In the genomic region with DNA sequence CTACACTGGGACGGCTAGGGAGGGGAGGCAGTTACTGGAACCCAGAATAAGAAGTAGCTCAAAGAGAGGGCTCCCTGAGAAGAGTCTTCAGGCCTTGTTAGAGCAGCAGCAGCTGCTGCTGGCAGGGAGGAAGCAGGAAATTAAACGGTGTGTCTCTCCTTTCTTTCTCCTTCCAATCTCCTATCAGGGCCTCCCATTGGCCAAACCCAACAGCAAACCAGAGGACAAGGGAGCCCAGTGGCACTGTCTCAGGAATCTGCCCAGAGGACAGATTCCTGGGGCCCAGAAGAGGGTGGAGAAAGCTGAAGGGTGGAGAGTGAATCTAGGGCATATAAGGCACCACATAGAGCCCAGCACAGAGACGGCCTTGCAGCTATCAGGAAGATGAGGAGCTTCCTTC, we compare ENCODE assay signal across 1 cellular context.
TF ChIP-seq lines count a peak whose summit lies in the region.

No MANE protein-coding gene starts in this region.

TF ChIP-seq in WTC11, 78 proteins besides CTCF, POLR2A, EP300 and RAD21:
- TF ChIP-seq SMAD3 (CRISPR knock-in tag; IDR thresholded peaks at IDR 0.05; ENCODE audit: borderline replicate concordance) = no peak
- TF ChIP-seq, protein P1, sequence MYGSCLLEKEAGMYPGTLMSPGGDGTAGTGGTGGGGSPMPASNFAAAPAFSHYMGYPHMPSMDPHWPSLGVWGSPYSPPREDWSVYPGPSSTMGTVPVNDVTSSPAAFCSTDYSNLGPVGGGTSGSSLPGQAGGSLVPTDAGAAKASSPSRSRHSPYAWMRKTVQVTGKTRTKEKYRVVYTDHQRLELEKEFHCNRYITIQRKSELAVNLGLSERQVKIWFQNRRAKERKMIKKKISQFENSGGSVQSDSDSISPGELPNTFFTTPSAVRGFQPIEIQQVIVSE (CRISPR knock-in tag; IDR thresholded peaks at IDR 0.05; ENCODE audit: borderline replicate concordance) = no peak
- TF ChIP-seq HMGA2 (CRISPR knock-in tag; IDR thresholded peaks at IDR 0.05) = no peak
- no peak for TF ChIP-seq NR3C1 (CRISPR knock-in tag; conservative IDR thresholded peaks at IDR 0.05; ENCODE audit: low read depth)
- TF ChIP-seq, protein P2, sequence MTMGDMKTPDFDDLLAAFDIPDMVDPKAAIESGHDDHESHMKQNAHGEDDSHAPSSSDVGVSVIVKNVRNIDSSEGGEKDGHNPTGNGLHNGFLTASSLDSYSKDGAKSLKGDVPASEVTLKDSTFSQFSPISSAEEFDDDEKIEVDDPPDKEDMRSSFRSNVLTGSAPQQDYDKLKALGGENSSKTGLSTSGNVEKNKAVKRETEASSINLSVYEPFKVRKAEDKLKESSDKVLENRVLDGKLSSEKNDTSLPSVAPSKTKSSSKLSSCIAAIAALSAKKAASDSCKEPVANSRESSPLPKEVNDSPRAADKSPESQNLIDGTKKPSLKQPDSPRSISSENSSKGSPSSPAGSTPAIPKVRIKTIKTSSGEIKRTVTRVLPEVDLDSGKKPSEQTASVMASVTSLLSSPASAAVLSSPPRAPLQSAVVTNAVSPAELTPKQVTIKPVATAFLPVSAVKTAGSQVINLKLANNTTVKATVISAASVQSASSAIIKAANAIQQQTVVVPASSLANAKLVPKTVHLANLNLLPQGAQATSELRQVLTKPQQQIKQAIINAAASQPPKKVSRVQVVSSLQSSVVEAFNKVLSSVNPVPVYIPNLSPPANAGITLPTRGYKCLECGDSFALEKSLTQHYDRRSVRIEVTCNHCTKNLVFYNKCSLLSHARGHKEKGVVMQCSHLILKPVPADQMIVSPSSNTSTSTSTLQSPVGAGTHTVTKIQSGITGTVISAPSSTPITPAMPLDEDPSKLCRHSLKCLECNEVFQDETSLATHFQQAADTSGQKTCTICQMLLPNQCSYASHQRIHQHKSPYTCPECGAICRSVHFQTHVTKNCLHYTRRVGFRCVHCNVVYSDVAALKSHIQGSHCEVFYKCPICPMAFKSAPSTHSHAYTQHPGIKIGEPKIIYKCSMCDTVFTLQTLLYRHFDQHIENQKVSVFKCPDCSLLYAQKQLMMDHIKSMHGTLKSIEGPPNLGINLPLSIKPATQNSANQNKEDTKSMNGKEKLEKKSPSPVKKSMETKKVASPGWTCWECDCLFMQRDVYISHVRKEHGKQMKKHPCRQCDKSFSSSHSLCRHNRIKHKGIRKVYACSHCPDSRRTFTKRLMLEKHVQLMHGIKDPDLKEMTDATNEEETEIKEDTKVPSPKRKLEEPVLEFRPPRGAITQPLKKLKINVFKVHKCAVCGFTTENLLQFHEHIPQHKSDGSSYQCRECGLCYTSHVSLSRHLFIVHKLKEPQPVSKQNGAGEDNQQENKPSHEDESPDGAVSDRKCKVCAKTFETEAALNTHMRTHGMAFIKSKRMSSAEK (CRISPR knock-in tag; IDR thresholded peaks at IDR 0.05; ENCODE audit: borderline replicate concordance) = no peak
- TF ChIP-seq, protein P3, sequence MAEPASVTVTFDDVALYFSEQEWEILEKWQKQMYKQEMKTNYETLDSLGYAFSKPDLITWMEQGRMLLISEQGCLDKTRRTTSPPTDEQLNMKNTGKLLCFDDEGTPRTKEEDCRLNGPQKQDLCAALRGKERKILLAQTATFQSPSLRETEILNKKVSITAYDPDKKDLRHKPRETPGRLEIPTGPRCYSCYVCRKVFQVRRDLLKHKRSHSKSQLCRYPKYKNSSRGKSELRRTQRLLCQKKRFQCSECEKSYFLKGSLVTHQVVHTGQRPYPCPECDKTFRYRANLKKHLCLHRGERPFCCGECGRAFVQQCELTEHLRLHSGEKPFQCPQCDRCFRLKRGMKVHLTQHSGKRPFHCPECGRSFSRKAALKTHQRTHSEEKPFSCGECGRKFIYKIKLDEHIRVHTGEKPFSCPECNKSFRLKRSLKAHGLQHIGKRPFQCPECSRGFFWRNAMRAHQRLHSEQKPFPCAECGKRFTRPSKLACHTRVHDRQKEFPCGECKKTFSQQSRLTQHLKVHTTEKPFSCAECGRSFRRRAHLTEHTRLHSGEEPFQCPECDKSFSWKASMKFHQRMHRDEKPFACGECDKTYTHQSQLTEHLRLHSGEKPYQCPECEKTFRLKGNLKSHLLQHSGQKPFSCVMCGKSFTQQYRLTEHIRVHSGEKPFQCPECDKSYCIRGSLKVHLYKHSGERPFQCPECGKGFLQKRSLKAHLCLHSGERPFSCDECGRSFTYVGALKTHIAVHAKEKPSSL (CRISPR knock-in tag; conservative IDR thresholded peaks at IDR 0.05) = no peak
- no peak for TF ChIP-seq CREB1 (CRISPR knock-in tag; IDR thresholded peaks at IDR 0.05)
- no peak for TF ChIP-seq ZNF121 (CRISPR knock-in tag; IDR thresholded peaks at IDR 0.05)
- no peak for TF ChIP-seq PRRX2 (CRISPR knock-in tag; IDR thresholded peaks at IDR 0.05)
- TF ChIP-seq, protein P4, sequence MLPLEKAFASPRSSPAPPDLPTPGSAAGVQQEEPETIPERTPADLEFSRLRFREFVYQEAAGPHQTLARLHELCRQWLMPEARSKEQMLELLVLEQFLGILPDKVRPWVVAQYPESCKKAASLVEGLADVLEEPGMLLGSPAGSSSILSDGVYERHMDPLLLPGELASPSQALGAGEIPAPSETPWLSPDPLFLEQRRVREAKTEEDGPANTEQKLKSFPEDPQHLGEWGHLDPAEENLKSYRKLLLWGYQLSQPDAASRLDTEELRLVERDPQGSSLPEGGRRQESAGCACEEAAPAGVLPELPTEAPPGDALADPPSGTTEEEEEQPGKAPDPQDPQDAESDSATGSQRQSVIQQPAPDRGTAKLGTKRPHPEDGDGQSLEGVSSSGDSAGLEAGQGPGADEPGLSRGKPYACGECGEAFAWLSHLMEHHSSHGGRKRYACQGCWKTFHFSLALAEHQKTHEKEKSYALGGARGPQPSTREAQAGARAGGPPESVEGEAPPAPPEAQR (CRISPR knock-in tag; IDR thresholded peaks at IDR 0.05) = no peak
- TF ChIP-seq KAT7 (CRISPR knock-in tag; IDR thresholded peaks at IDR 0.05; ENCODE audit: borderline replicate concordance) = no peak
- no peak for TF ChIP-seq TEAD1 (CRISPR knock-in tag; IDR thresholded peaks at IDR 0.05)
- TF ChIP-seq OVOL2 (CRISPR knock-in tag; IDR thresholded peaks at IDR 0.05; ENCODE audit: borderline replicate concordance) = no peak
- TF ChIP-seq, protein P5, sequence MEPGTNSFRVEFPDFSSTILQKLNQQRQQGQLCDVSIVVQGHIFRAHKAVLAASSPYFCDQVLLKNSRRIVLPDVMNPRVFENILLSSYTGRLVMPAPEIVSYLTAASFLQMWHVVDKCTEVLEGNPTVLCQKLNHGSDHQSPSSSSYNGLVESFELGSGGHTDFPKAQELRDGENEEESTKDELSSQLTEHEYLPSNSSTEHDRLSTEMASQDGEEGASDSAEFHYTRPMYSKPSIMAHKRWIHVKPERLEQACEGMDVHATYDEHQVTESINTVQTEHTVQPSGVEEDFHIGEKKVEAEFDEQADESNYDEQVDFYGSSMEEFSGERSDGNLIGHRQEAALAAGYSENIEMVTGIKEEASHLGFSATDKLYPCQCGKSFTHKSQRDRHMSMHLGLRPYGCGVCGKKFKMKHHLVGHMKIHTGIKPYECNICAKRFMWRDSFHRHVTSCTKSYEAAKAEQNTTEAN (CRISPR knock-in tag; IDR thresholded peaks at IDR 0.05) = no peak
- TF ChIP-seq FOXJ3 (CRISPR knock-in tag; IDR thresholded peaks at IDR 0.05; ENCODE audit: borderline replicate concordance) = no peak
- TF ChIP-seq, protein P6, sequence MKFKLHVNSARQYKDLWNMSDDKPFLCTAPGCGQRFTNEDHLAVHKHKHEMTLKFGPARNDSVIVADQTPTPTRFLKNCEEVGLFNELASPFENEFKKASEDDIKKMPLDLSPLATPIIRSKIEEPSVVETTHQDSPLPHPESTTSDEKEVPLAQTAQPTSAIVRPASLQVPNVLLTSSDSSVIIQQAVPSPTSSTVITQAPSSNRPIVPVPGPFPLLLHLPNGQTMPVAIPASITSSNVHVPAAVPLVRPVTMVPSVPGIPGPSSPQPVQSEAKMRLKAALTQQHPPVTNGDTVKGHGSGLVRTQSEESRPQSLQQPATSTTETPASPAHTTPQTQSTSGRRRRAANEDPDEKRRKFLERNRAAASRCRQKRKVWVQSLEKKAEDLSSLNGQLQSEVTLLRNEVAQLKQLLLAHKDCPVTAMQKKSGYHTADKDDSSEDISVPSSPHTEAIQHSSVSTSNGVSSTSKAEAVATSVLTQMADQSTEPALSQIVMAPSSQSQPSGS (CRISPR knock-in tag; IDR thresholded peaks at IDR 0.05; ENCODE audit: borderline replicate concordance, low read depth) = no peak
- TF ChIP-seq JUN (CRISPR knock-in tag; IDR thresholded peaks at IDR 0.05) = no peak
- TF ChIP-seq, protein P7, sequence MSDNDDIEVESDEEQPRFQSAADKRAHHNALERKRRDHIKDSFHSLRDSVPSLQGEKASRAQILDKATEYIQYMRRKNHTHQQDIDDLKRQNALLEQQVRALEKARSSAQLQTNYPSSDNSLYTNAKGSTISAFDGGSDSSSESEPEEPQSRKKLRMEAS (CRISPR knock-in tag; IDR thresholded peaks at IDR 0.05) = no peak
- TF ChIP-seq RELA (CRISPR knock-in tag; IDR thresholded peaks at IDR 0.05; ENCODE audit: borderline replicate concordance) = no peak
- no peak for TF ChIP-seq EMX1 (CRISPR knock-in tag; IDR thresholded peaks at IDR 0.05)
